Comparison of ENCODE assay signal across 1 cellular context in the genomic region with DNA sequence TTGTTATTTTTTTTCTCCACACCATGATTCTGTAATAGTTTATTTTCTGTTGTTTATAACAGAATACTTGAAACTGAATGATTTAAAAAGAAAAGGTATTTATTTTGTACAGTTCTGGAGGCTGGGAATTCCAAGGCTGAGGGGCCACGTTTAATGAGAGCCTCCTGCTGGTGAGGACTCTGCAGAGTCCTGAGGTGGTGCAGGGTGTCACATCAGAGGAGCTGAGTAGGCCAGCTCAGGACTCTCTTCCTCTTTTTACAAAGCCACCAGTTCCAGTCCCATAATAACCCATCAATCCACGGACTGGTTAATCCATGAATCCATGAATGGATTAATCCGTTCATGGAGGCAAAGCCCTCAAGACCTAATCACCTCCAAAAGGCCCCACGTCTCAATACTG.
A peak's percentile ranks its signal among the peaks of the same experiment; 100 is the strongest.
TF ChIP-seq lines count a peak whose summit lies in the region.

No MANE protein-coding gene starts in this region.

TF ChIP-seq in K562, 482 proteins besides CTCF, POLR2A, EP300 and RAD21 (continued from another document):
- no peak for TF ChIP-seq RBBP5 (IDR thresholded peaks at IDR 0.05; ENCODE audit: borderline replicate concordance, insufficient read depth, low read length, poor library complexity, severe bottlenecking)
- peak; percentile 91 for TF ChIP-seq SPI1 (IDR thresholded peaks at IDR 0.05; ENCODE audit: borderline replicate concordance, low read depth, low read length)
- TF ChIP-seq PTTG1 (tag; IDR thresholded peaks at IDR 0.05; ENCODE audit: low read depth), result no peak
- no peak for TF ChIP-seq CEBPB (tag; IDR thresholded peaks at IDR 0.05)
- TF ChIP-seq, protein P1, sequence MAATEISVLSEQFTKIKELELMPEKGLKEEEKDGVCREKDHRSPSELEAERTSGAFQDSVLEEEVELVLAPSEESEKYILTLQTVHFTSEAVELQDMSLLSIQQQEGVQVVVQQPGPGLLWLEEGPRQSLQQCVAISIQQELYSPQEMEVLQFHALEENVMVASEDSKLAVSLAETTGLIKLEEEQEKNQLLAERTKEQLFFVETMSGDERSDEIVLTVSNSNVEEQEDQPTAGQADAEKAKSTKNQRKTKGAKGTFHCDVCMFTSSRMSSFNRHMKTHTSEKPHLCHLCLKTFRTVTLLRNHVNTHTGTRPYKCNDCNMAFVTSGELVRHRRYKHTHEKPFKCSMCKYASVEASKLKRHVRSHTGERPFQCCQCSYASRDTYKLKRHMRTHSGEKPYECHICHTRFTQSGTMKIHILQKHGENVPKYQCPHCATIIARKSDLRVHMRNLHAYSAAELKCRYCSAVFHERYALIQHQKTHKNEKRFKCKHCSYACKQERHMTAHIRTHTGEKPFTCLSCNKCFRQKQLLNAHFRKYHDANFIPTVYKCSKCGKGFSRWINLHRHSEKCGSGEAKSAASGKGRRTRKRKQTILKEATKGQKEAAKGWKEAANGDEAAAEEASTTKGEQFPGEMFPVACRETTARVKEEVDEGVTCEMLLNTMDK (IDR thresholded peaks at IDR 0.05; ENCODE audit: borderline replicate concordance, insufficient read depth, low read depth, low read length, poor library complexity, severe bottlenecking), result peak; percentile 7
- no peak for TF ChIP-seq ZNF830 (CRISPR knock-in tag; IDR thresholded peaks at IDR 0.05)
- no peak for TF ChIP-seq ZNF12 (CRISPR knock-in tag; IDR thresholded peaks at IDR 0.05)
- no peak for TF ChIP-seq ZNF133 (CRISPR knock-in tag; IDR thresholded peaks at IDR 0.05)
